ENCODE assay signal across 8 cellular contexts in genomic region chr16:2520784-2521577, GRCh38. TPM values are rescaled to one million over a fixed set of nuclear protein-coding genes. Genes with fewer than 3 reads are reported as not detected.
DNase-seq lines count a peak whose midpoint lies in the region; ATAC-seq lines count a peak whose summit lies in the region.

No MANE protein-coding gene starts in this region.

- DNase-seq in GM19238 (ENCODE audit: insufficient read length, low spot score) (peak; percentile 72), NCI-H69 (lab: John Stamatoyannopoulos, UW) (peak; percentile 28), activated gamma-delta T cell (lab: John Stamatoyannopoulos, UW) (peak; percentile 51), cardiac septum (ENCODE audit: low spot score) (peak; percentile 69), NCI-H1092 treated with DMSO at 0.1 percent for 48 hours (lab: John Stamatoyannopoulos, UW) (no peak)

- peaks cover 25% of the 10 kb centered on the region for H3K4me1 ChIP-seq in rectal smooth muscle tissue (ENCODE audit: control insufficient read depth, insufficient read depth, low read length)

- peak overlapping the region; percentile 70 for H3K4me3 ChIP-seq in rectal smooth muscle tissue (ENCODE audit: low read length)

- no peak overlapping the region for H3K9ac ChIP-seq in rectal smooth muscle tissue (ENCODE audit: low read length)

- H3K27ac ChIP-seq in rectal smooth muscle tissue (ENCODE audit: low read depth, low read length): peak overlapping the region; percentile 74

- peaks cover 7% of the 10 kb centered on the region for H3K36me3 ChIP-seq in rectal smooth muscle tissue (ENCODE audit: control insufficient read depth, insufficient read depth, low read length)

- H3K27me3 ChIP-seq in rectal smooth muscle tissue (ENCODE audit: control insufficient read depth, insufficient read depth, low read length): no peaks in the 10 kb centered on the region

- intact Hi-C loops in cardiac septum (cut with DNase I): no loop called here

- no peak for ATAC-seq in HG03025 (IDR thresholded peaks at IDR 0.05; ENCODE audit: low FRiP score, unreplicated experiment)
- ATAC-seq in GM18520 (IDR thresholded peaks at IDR 0.05; ENCODE audit: unreplicated experiment): no peak

RNA-seq across cellular contexts. Expression of gene AMDHD2, which starts 0.8 kb away (rescaled TPM):
- total RNA-seq in cardiac septum: 12.4 TPM

RNA-seq across cellular contexts. Expression of gene ATP6V0C, which starts 7.2 kb away (rescaled TPM):
- 137 TPM for total RNA-seq in cardiac septum

RNA-seq across cellular contexts. Expression of gene CEMP1, which starts 10.2 kb away (rescaled TPM):
- total RNA-seq in cardiac septum: not detected

RNA-seq across cellular contexts. Expression of gene PDPK1, which starts 16.8 kb away (rescaled TPM):
- total RNA-seq in cardiac septum: 41.0 TPM

RNA-seq across cellular contexts. Expression of gene TBC1D24, which starts 46.1 kb away (rescaled TPM):
- 8.3 TPM for total RNA-seq in cardiac septum
